ENCODE assay signal across 9 cellular contexts in genomic region chr14:67137744-67138371, GRCh38. TPM values are rescaled to one million over a fixed set of nuclear protein-coding genes. Genes with fewer than 3 reads are reported as not detected.
A peak's percentile ranks its signal among the peaks of the same experiment; 100 is the strongest.
DNase-seq lines count a peak whose midpoint lies in the region; ATAC-seq and TF ChIP-seq lines count a peak whose summit lies in the region.
"Had no signal": no experiment of that assay in that cellular context is flagged by ENCODE, and none has a peak within 500 bp of the region (broad histone marks: within the 10 kb centered on the region; RNA-seq: fewer than 3 reads in every experiment).

No MANE protein-coding gene starts in this region.

- peak; percentile 60 for TF ChIP-seq CTCF in A673 (conservative IDR thresholded peaks at IDR 0.05; ENCODE audit: low read depth, low read length)
- TF ChIP-seq CTCF in GM12865 (IDR thresholded peaks at IDR 0.05; ENCODE audit: insufficient read depth, low read depth, low read length, missing control alignments) = peak; percentile 41
- TF ChIP-seq CTCF in omental fat pad (IDR thresholded peaks at IDR 0.05) = no peak

- no peaks in the 10 kb centered on the region for H3K36me3 ChIP-seq in A673 (ENCODE audit: insufficient read depth, low read length, poor library complexity, severe bottlenecking)

- H3K4me3 ChIP-seq in A673 (ENCODE audit: low read depth, low read length, poor library complexity, severe bottlenecking) = no peak overlapping the region
- H3K4me3 ChIP-seq in GM12865 (ENCODE audit: low read depth, low read length) = no peak overlapping the region

- intact Hi-C loops in A673 (cut with micrococcal nuclease; ENCODE audit: unreplicated experiment) = no loop called here

- POLR2A ChIA-PET in A673 (lab: Charles Lee; ENCODE audit: low non-redundant PET) = no interaction called here

- ATAC-seq in omental fat pad (ENCODE audit: low FRiP score) = no peak
- ATAC-seq in HG02610 (IDR thresholded peaks at IDR 0.05; ENCODE audit: unreplicated experiment) = no peak
- no peak for ATAC-seq in GM21786 (IDR thresholded peaks at IDR 0.05; ENCODE audit: unreplicated experiment)

- CTCF ChIA-PET in A673 (lab: Charles Lee) = no interaction called here

- H3K4me1 ChIP-seq in A673 (ENCODE audit: insufficient read depth, low read length, poor library complexity, severe bottlenecking) = no peaks in the 10 kb centered on the region

- no peak overlapping the region for H3K27ac ChIP-seq in A673 (ENCODE audit: low read depth, low read length, poor library complexity, severe bottlenecking)

- no peaks in the 10 kb centered on the region for H3K9me3 ChIP-seq in A673 (ENCODE audit: low read depth, low read length, poor library complexity, severe bottlenecking)

- DNase-seq in A673 (ENCODE audit: low spot score) = peak; percentile 35
- peak; percentile 25 for DNase-seq in GM12865 (ENCODE audit: low read depth)
- peak; percentile 18 for DNase-seq in RPMI7951 (ENCODE audit: low read depth)
- peak; percentile 5 for DNase-seq in foreskin melanocyte
- no peak for DNase-seq in omental fat pad (ENCODE audit: low spot score)
- no peak for DNase-seq in inferior parietal cortex (ENCODE audit: extremely low spot score)

- H3K27me3 ChIP-seq in A673 (replicated peaks; ENCODE audit: insufficient read depth, low read depth, low read length, poor library complexity) = no peaks in the 10 kb centered on the region

- BruUV-seq in A673 (replicated peaks; lab: Mats Ljungman, UMichigan) = no TSS peak

RNA-seq across cellular contexts. Expression of gene GARIN2, which starts 51.4 kb away (rescaled TPM):
- total RNA-seq in A673 (2021) (0.24 and 0.39 TPM in 2 replicates), omental fat pad (under 1 TPM in 1 of 4 donors, not detected in 3; 0.31 TPM)
- total RNA-seq in RPMI7951 (2014; rRNA removed; shearing (Covaris generic)) = not detected in 2 replicates
- total RNA-seq: activated CD8-positive, alpha-beta memory T cell treated with anti-CD3 and anti-CD28 coated beads for 36 hours had no signal

Comparison
In these comparisons a context has a peak if more than half of its experiments do, and no peak if none do; other contexts are left out.
1. DNase-seq: peak in A673 (single experiment), GM12865 (single experiment), RPMI7951 (single experiment) and foreskin melanocyte (single experiment); none in omental fat pad (single experiment) and inferior parietal cortex (single experiment).
2. CTCF ChIP-seq: peak in A673 (single experiment) and GM12865 (single experiment); none in omental fat pad (0 of 3).